1 cellular context compared by ENCODE assay signal in genomic region chr12:1003600-1004271, GRCh38.
TF ChIP-seq lines count a peak whose summit lies in the region.

No MANE protein-coding gene starts in this region.

TF ChIP-seq in H1, 55 proteins besides CTCF, POLR2A, EP300 and RAD21:
- no peak for TF ChIP-seq EZH2 (IDR thresholded peaks at IDR 0.05; ENCODE audit: low read depth, low read length, severe bottlenecking)
- TF ChIP-seq TEAD4 (IDR thresholded peaks at IDR 0.05; ENCODE audit: low read depth, low read length): no peak
- TF ChIP-seq BRCA1 (IDR thresholded peaks at IDR 0.05; ENCODE audit: low read depth, low read length): no peak
- no peak for TF ChIP-seq SAP30 (IDR thresholded peaks at IDR 0.05; ENCODE audit: insufficient read depth, insufficient replicate concordance, low read length)
- no peak for TF ChIP-seq SP1 (IDR thresholded peaks at IDR 0.05; ENCODE audit: low read depth, low read length)
- TF ChIP-seq RNF2 (IDR thresholded peaks at IDR 0.05; ENCODE audit: borderline replicate concordance, low read depth, low read length, missing control alignments, poor library complexity, severe bottlenecking): no peak
TF ChIP-seq in H1: peak in this region for 0.
